In genomic region chr6:85469276-85470022, GRCh38 we compare ENCODE assay signal across 30 cellular contexts. TPM values are rescaled to one million over a fixed set of nuclear protein-coding genes. Genes with fewer than 3 reads are reported as not detected.
DNase-seq lines count a peak whose midpoint lies in the region; ATAC-seq and TF ChIP-seq lines count a peak whose summit lies in the region.
"Had no signal": no experiment of that assay in that cellular context is flagged by ENCODE, and none has a peak within 500 bp of the region (broad histone marks: within the 10 kb centered on the region; RNA-seq: fewer than 3 reads in every experiment).

No MANE protein-coding gene starts in this region.

- H3K36me3 Mint-ChIP-seq in stimulated activated effector memory CD8-positive, alpha-beta T cell treated with anti-CD3 and anti-CD28 coated beads, Interleukin-12 subunit alpha, Interleukin-12 subunit beta, amount 100 ng/mL, for 72 hours = peaks cover 5% of the 10 kb centered on the region
- H3K36me3 Mint-ChIP-seq: T-cell had no signal

- H3K4me1 Mint-ChIP-seq in stimulated activated effector memory CD8-positive, alpha-beta T cell treated with anti-CD3 and anti-CD28 coated beads, Interleukin-12 subunit alpha, Interleukin-12 subunit beta, amount 100 ng/mL, for 72 hours = peaks cover 21% of the 10 kb centered on the region
- H3K4me1 Mint-ChIP-seq: GM23338 had no signal

- H3K9me3 ChIP-seq in PC-9 (ENCODE audit: insufficient read depth, low read depth) = no peaks in the 10 kb centered on the region; the same call in 1 of the 2 replicates
- no peaks in the 10 kb centered on the region for H3K9me3 ChIP-seq in aorta (ENCODE audit: control insufficient read depth, low read length)
- H3K9me3 ChIP-seq: body of pancreas, pancreas, right atrium auricular region, thyroid gland had no signal

- peak in 2 of 3 experiments; percentile 33 to 54 for DNase-seq in NCI-H1417 (lab: John Stamatoyannopoulos, UW)
- no peak for DNase-seq in NCI-H1417 treated with DMSO at 0.1 percent for 48 hours (lab: John Stamatoyannopoulos, UW)
- no peak for DNase-seq in PC-9
- peak; percentile 75 for DNase-seq in kidney tubule cell (ENCODE audit: low spot score)
- DNase-seq in aorta = no peak
- DNase-seq in stimulated activated CD4-positive, alpha-beta T cell treated with anti-CD3 and anti-CD28 coated beads, Interleukin-12 subunit alpha, Interleukin-12 subunit beta, amount 100 ng/mL, for 4 hours = no peak
- no peak for DNase-seq in stimulated activated effector memory CD8-positive, alpha-beta T cell treated with anti-CD3 and anti-CD28 coated beads, Interleukin-12 subunit alpha, Interleukin-12 subunit beta, amount 100 ng/mL, for 72 hours (ENCODE audit: low spot score in 2 of 2)
- no peak for DNase-seq in left ventricle myocardium superior
- DNase-seq: activated CD8-positive, alpha-beta T cell treated with anti-CD3 and anti-CD28 coated beads, Interleukin-2, amount 10 ng/mL, durations not matched to agents 7 days and 5 days; activated effector memory CD4-positive, alpha-beta T cell treated with anti-CD3 and anti-CD28 coated beads, Interleukin-2, amount 50 U/mL, for 16 hours; activated T-cell treated with anti-CD3 and anti-CD28 coated beads for 4 hours; body of pancreas; CD8-positive, alpha-beta T cell; erythroblast; foreskin keratinocyte; GF-D8; Karpas-422; midbrain; NCI-H1694 treated with DMSO at 0.1 percent for 48 hours; NCI-H345; pancreas; SHP77 treated with DMSO at 0.1 percent for 48 hours; T-cell had no signal

- H3K9me2 ChIP-seq in PC-9 (ENCODE audit: insufficient read depth) = no peaks in the 10 kb centered on the region

- H3K4me2 ChIP-seq in PC-9 = no peak overlapping the region
- H3K4me2 ChIP-seq: GM23338 had no signal

- POLR2A ChIA-PET in PC-9 (lab: Charles Lee; ENCODE audit: unreplicated experiment) = no interaction called here

- CTCF ChIA-PET in PC-9 (lab: Charles Lee) = no interaction called here

- H3K4me3 Mint-ChIP-seq in stimulated activated effector memory CD8-positive, alpha-beta T cell treated with anti-CD3 and anti-CD28 coated beads, Interleukin-12 subunit alpha, Interleukin-12 subunit beta, amount 100 ng/mL, for 72 hours = no peak overlapping the region
- H3K4me3 Mint-ChIP-seq: activated CD8-positive, alpha-beta T cell treated with anti-CD3 and anti-CD28 coated beads, Interleukin-2, amount 10 ng/mL, durations not matched to agents 7 days and 5 days; CD8-positive, alpha-beta T cell; GM23338; nephron; stimulated activated naive CD8-positive, alpha-beta T cell treated with anti-CD3 and anti-CD28 coated beads, Interleukin-15, Interleukin-2, amounts not matched to agents 100 ng/mL and 50 ng/mL, for 24 hours; T-cell had no signal

- no TSS peak for BruUV-seq in PC-9 (replicated peaks; lab: Mats Ljungman, UMichigan)

- no peaks in the 10 kb centered on the region for H4K20me1 ChIP-seq in PC-9 (ENCODE audit: insufficient read depth)

- 47 to 49% methylated on average over 2 of the region's 2 CpGs for WGBS in aorta, 2 donors

- no peaks in the 10 kb centered on the region for H3K9me3 Mint-ChIP-seq in stimulated activated effector memory CD8-positive, alpha-beta T cell treated with anti-CD3 and anti-CD28 coated beads, Interleukin-12 subunit alpha, Interleukin-12 subunit beta, amount 100 ng/mL, for 72 hours
- H3K9me3 Mint-ChIP-seq: CD8-positive, alpha-beta T cell; GM23338; nephron; stimulated activated naive CD8-positive, alpha-beta T cell treated with anti-CD3 and anti-CD28 coated beads, Interleukin-15, Interleukin-2, amounts not matched to agents 100 ng/mL and 50 ng/mL, for 24 hours; T-cell had no signal

- no peak overlapping the region for H3K27ac Mint-ChIP-seq in stimulated activated effector memory CD8-positive, alpha-beta T cell treated with anti-CD3 and anti-CD28 coated beads, Interleukin-12 subunit alpha, Interleukin-12 subunit beta, amount 100 ng/mL, for 72 hours
- H3K27ac Mint-ChIP-seq: CD8-positive, alpha-beta T cell; GM23338; nephron; stimulated activated naive CD8-positive, alpha-beta T cell treated with anti-CD3 and anti-CD28 coated beads, Interleukin-15, Interleukin-2, amounts not matched to agents 100 ng/mL and 50 ng/mL, for 24 hours; T-cell had no signal

- H3K27ac ChIP-seq in PC-9 (peak overlapping the region; percentile 46), aorta (ENCODE audit: low read depth in 1 of 2, low read length in 2 of 2) (peak overlapping the region; percentile 47 to 53)
- H3K27ac ChIP-seq: 22Rv1, body of pancreas, foreskin keratinocyte, pancreas, right atrium auricular region, thyroid gland had no signal

- H3K36me3 ChIP-seq in PC-9 (ENCODE audit: low read depth) (peaks cover 45% of the 10 kb centered on the region), aorta (ENCODE audit: control insufficient read depth in 1 of 2, insufficient read depth in 2 of 2, low read length in 1 of 2) (no peaks in the 10 kb centered on the region)
- H3K36me3 ChIP-seq: pancreas, right atrium auricular region had no signal

- ATAC-seq in aorta (ENCODE audit: low FRiP score) = no peak
- ATAC-seq in stimulated activated effector memory CD8-positive, alpha-beta T cell treated with anti-CD3 and anti-CD28 coated beads, Interleukin-12 subunit alpha, Interleukin-12 subunit beta, amount 100 ng/mL, for 72 hours = no peak
- no peak for ATAC-seq in left ventricle myocardium superior
- ATAC-seq: activated CD8-positive, alpha-beta T cell treated with anti-CD3 and anti-CD28 coated beads, Interleukin-2, amount 10 ng/mL, durations not matched to agents 7 days and 5 days; body of pancreas; CD8-positive, alpha-beta T cell; foreskin keratinocyte; GM23338; left lobe of liver; pancreas; T-cell had no signal

- no peaks in the 10 kb centered on the region for H3K27me3 ChIP-seq in PC-9 (ENCODE audit: insufficient read depth, low read depth)
- no peaks in the 10 kb centered on the region for H3K27me3 ChIP-seq in aorta (ENCODE audit: control insufficient read depth in 1 of 2, insufficient read depth in 2 of 2, low read length in 1 of 2)
- H3K27me3 ChIP-seq: body of pancreas, foreskin keratinocyte, pancreas, right atrium auricular region, thyroid gland had no signal

- peaks cover 41% of the 10 kb centered on the region for H3F3A ChIP-seq in PC-9 (ENCODE audit: insufficient read depth, low read depth)

- intact Hi-C loops in PC-9 (cut with micrococcal nuclease; ENCODE audit: unreplicated experiment) (no loop called here), aorta (cut with DNase I) (loop anchor here (5.0 to 10.0 kb wide), 2 partner anchors 67 to 715 kb away; no protein-coding TSS in a partner anchor), left ventricle myocardium superior (cut with micrococcal nuclease) (no loop called here)

- H2AFZ ChIP-seq in PC-9 = no peak overlapping the region

- H3K79me2 ChIP-seq in PC-9 (ENCODE audit: low read depth) = peaks cover 41% of the 10 kb centered on the region

- H3K4me3 ChIP-seq in PC-9 (no peak overlapping the region), aorta (ENCODE audit: low read length in 2 of 2) (no peak overlapping the region)
- H3K4me3 ChIP-seq: body of pancreas, GM23338, pancreas, right atrium auricular region, thyroid gland had no signal

- TF ChIP-seq CTCF in PC-9 (conservative IDR thresholded peaks at IDR 0.05) = no peak

- peaks cover 96% of the 10 kb centered on the region for H3K4me1 ChIP-seq in PC-9 (replicated peaks; ENCODE audit: insufficient read depth)
- peaks cover 2 to 3% of the 10 kb centered on the region in 2 donors for H3K4me1 ChIP-seq in aorta (ENCODE audit: control insufficient read depth in 1 of 2, insufficient read depth in 2 of 2, low read length in 2 of 2)
- H3K4me1 ChIP-seq: body of pancreas, pancreas, right atrium auricular region had no signal

RNA-seq across cellular contexts. Expression of gene NT5E, which starts 19.6 kb away (rescaled TPM):
- total RNA-seq in PC-9 (2021) (84.6 and 90.4 TPM in 2 replicates), aorta (10 to 100 TPM; 63.2 to 68.9 TPM), left ventricle myocardium superior (6.0 TPM)
- 10 to 100 TPM; 19.7 to 30.6 TPM for polyA plus RNA-seq in aorta

Comparison
In these comparisons a context has a peak if more than half of its experiments do, and no peak if none do; other contexts are left out.
1. DNase-seq: peak in NCI-H1417 (2 of 3) and kidney tubule cell (single experiment); none in NCI-H1417 treated with DMSO at 0.1 percent for 48 hours (single experiment), PC-9 (0 of 2), aorta (0 of 2), stimulated activated CD4-positive, alpha-beta T cell treated with anti-CD3 and anti-CD28 coated beads, Interleukin-12 subunit alpha, Interleukin-12 subunit beta, amount 100 ng/mL, for 4 hours (single experiment), stimulated activated effector memory CD8-positive, alpha-beta T cell treated with anti-CD3 and anti-CD28 coated beads, Interleukin-12 subunit alpha, Interleukin-12 subunit beta, amount 100 ng/mL, for 72 hours (0 of 2) and left ventricle myocardium superior (single experiment).
2. intact Hi-C loops: an anchor here in aorta (5.0 to 10.0 kb wide); none called in PC-9 and left ventricle myocardium superior.